1 cellular context compared by ENCODE assay signal in the genomic region with DNA sequence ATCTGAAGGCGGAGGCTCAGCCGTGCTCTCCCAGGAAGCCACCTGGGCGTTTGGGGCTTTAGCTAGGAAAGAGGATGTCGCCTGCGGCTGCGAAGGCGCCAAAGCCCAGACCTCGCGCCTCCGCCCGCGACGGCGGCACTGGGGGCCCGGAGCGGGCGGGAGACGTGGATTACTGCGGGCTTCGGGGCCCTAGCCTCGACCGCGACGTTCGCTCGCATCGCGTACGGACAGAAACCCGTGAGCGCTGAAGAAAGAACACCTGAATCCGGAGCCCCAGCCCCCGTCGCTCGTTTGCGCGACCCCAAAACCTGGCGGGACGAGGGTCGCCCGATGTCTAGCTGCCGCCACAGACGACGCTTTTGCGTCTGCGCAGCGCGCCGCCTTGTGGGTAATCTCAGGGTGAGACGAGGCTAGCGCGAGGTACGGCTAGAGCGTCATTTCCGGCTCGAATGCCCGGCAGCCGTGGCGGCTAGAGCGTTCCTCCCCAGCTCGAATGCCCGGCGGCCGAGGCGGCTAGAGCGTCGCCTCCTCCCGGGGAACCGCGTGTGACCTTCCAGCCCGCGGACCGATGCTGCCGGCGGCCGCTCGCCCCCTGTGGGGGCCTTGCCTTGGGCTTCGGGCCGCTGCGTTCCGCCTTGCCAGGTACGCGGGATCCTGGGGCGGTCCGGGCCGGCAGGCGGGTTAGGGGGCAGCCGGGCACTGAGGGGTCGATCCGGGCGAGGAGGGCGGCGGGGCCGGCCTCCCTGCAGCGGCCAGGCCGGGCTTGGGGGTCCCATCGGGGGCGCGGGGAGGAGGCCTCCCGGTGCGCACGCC.
TF ChIP-seq lines count a peak whose summit lies in the region.

A gene (plus strand): TSS at position 434 of the 813 bp plus-strand sequence. CDS start 135 bp downstream, at position 569.

TF ChIP-seq in HepG2, 621 proteins besides CTCF, POLR2A, EP300 and RAD21 (continued from another document and continues in another):
- peak; percentile 89 for TF ChIP-seq ZNF253 (CRISPR knock-in tag; IDR thresholded peaks at IDR 0.05; ENCODE audit: borderline replicate concordance)
- 0 out of 2 replicates have a peak, but pooled peaks have one; percentile 58 for TF ChIP-seq MED13 (CRISPR knock-in tag; IDR thresholded peaks at IDR 0.05)
- peak; percentile 87 for TF ChIP-seq JARID2 (CRISPR knock-in tag; IDR thresholded peaks at IDR 0.05; ENCODE audit: insufficient replicate concordance)
- TF ChIP-seq IKZF4 (CRISPR knock-in tag; IDR thresholded peaks at IDR 0.05; ENCODE audit: borderline replicate concordance, low read depth, not compliant biosample characterization) = no peak
- TF ChIP-seq ATRX (CRISPR knock-in tag; IDR thresholded peaks at IDR 0.05; ENCODE audit: borderline replicate concordance) = no peak
- TF ChIP-seq POLR2AphosphoS5 (IDR thresholded peaks at IDR 0.05; ENCODE audit: low read depth, low read length) = peak; percentile 94
- peak; percentile 87; the same call in 1 of the 2 replicates for TF ChIP-seq KLF12 (CRISPR knock-in tag; IDR thresholded peaks at IDR 0.05; ENCODE audit: borderline replicate concordance)
- TF ChIP-seq ZNF124 (CRISPR knock-in tag; IDR thresholded peaks at IDR 0.05) = no peak
- TF ChIP-seq FOXA3 (CRISPR knock-in tag; IDR thresholded peaks at IDR 0.05) = peak; percentile 79
- 0 out of 2 replicates have a peak, but pooled peaks have one; percentile 34 for TF ChIP-seq CEBPG (CRISPR knock-in tag; IDR thresholded peaks at IDR 0.05)
- TF ChIP-seq CREB1 (IDR thresholded peaks at IDR 0.05) = peak; percentile 91
- peak; percentile 95 for TF ChIP-seq CREB1 (CRISPR knock-in tag; IDR thresholded peaks at IDR 0.05)
- peak; percentile 86 for TF ChIP-seq PITX1 (CRISPR knock-in tag; IDR thresholded peaks at IDR 0.05)
- TF ChIP-seq, protein P1, sequence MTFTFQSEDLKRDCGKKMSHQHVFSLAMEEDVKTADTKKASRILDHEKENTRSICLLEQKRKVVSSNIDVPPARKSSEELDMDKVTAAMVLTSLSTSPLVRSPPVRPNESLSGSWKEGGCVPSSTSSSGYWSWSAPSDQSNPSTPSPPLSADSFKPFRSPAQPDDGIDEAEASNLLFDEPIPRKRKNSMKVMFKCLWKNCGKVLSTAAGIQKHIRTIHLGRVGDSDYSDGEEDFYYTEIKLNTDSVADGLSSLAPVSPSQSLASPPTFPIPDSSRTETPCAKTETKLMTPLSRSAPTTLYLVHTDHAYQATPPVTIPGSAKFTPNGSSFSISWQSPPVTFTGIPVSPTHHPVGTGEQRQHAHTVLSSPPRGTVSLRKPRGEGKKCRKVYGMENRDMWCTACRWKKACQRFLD (CRISPR knock-in tag; IDR thresholded peaks at IDR 0.05; ENCODE audit: borderline replicate concordance) = 0 out of 2 replicates have a peak, but pooled peaks have one; percentile 6
- peak; percentile 43; the same call in 1 of the 2 replicates for TF ChIP-seq HMG20A (CRISPR knock-in tag; IDR thresholded peaks at IDR 0.05; ENCODE audit: borderline replicate concordance)
- no peak for TF ChIP-seq RBAK (CRISPR knock-in tag; IDR thresholded peaks at IDR 0.05)
- TF ChIP-seq, protein P2, sequence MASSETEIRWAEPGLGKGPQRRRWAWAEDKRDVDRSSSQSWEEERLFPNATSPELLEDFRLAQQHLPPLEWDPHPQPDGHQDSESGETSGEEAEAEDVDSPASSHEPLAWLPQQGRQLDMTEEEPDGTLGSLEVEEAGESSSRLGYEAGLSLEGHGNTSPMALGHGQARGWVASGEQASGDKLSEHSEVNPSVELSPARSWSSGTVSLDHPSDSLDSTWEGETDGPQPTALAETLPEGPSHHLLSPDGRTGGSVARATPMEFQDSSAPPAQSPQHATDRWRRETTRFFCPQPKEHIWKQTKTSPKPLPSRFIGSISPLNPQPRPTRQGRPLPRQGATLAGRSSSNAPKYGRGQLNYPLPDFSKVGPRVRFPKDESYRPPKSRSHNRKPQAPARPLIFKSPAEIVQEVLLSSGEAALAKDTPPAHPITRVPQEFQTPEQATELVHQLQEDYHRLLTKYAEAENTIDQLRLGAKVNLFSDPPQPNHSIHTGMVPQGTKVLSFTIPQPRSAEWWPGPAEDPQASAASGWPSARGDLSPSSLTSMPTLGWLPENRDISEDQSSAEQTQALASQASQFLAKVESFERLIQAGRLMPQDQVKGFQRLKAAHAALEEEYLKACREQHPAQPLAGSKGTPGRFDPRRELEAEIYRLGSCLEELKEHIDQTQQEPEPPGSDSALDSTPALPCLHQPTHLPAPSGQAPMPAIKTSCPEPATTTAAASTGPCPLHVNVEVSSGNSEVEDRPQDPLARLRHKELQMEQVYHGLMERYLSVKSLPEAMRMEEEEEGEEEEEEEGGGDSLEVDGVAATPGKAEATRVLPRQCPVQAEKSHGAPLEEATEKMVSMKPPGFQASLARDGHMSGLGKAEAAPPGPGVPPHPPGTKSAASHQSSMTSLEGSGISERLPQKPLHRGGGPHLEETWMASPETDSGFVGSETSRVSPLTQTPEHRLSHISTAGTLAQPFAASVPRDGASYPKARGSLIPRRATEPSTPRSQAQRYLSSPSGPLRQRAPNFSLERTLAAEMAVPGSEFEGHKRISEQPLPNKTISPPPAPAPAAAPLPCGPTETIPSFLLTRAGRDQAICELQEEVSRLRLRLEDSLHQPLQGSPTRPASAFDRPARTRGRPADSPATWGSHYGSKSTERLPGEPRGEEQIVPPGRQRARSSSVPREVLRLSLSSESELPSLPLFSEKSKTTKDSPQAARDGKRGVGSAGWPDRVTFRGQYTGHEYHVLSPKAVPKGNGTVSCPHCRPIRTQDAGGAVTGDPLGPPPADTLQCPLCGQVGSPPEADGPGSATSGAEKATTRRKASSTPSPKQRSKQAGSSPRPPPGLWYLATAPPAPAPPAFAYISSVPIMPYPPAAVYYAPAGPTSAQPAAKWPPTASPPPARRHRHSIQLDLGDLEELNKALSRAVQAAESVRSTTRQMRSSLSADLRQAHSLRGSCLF (CRISPR knock-in tag; IDR thresholded peaks at IDR 0.05; ENCODE audit: borderline replicate concordance) = 0 out of 2 replicates have a peak, but pooled peaks have one; percentile 20
- TF ChIP-seq ZBTB21 (CRISPR knock-in tag; IDR thresholded peaks at IDR 0.05) = no peak
- TF ChIP-seq PRPF4 (IDR thresholded peaks at IDR 0.05; ENCODE audit: low read depth, low read length, poor library complexity, severe bottlenecking) = no peak
- TF ChIP-seq, protein P3, sequence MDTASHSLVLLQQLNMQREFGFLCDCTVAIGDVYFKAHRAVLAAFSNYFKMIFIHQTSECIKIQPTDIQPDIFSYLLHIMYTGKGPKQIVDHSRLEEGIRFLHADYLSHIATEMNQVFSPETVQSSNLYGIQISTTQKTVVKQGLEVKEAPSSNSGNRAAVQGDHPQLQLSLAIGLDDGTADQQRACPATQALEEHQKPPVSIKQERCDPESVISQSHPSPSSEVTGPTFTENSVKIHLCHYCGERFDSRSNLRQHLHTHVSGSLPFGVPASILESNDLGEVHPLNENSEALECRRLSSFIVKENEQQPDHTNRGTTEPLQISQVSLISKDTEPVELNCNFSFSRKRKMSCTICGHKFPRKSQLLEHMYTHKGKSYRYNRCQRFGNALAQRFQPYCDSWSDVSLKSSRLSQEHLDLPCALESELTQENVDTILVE (CRISPR knock-in tag; IDR thresholded peaks at IDR 0.05) = peak; percentile 99
- TF ChIP-seq RXRB (CRISPR knock-in tag; IDR thresholded peaks at IDR 0.05; ENCODE audit: borderline replicate concordance) = peak; percentile 82
- TF ChIP-seq ZNF30 (CRISPR knock-in tag; IDR thresholded peaks at IDR 0.05) = peak; percentile 72; the same call in 1 of the 2 replicates
- TF ChIP-seq KDM5A (IDR thresholded peaks at IDR 0.05; ENCODE audit: borderline replicate concordance, low read length) = peak; percentile 89
- TF ChIP-seq, protein P4, sequence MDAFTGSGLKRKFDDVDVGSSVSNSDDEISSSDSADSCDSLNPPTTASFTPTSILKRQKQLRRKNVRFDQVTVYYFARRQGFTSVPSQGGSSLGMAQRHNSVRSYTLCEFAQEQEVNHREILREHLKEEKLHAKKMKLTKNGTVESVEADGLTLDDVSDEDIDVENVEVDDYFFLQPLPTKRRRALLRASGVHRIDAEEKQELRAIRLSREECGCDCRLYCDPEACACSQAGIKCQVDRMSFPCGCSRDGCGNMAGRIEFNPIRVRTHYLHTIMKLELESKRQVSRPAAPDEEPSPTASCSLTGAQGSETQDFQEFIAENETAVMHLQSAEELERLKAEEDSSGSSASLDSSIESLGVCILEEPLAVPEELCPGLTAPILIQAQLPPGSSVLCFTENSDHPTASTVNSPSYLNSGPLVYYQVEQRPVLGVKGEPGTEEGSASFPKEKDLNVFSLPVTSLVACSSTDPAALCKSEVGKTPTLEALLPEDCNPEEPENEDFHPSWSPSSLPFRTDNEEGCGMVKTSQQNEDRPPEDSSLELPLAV (CRISPR knock-in tag; conservative IDR thresholded peaks at IDR 0.05; ENCODE audit: low read depth) = 0 out of 2 replicates have a peak, but pooled peaks have one; percentile 65
- TF ChIP-seq CENPX (CRISPR knock-in tag; IDR thresholded peaks at IDR 0.05) = no peak
- TF ChIP-seq, protein P5, sequence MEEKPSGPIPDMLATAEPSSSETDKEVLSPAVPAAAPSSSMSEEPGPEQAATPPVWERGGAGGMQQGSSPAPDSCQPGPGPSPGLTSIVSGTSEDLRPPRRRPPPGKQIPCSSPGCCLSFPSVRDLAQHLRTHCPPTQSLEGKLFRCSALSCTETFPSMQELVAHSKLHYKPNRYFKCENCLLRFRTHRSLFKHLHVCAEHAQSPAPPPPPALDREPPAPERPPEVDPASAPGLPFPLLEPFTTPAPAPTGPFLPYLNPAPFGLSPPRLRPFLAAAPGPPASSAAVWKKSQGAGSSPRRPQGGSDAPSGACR (CRISPR knock-in tag; IDR thresholded peaks at IDR 0.05) = peak; percentile 96
- peak; percentile 88; the same call in 1 of the 2 replicates for TF ChIP-seq ZNF274 (CRISPR knock-in tag; IDR thresholded peaks at IDR 0.05)
- peak; percentile 54; the same call in 1 of the 2 replicates for TF ChIP-seq SP5 (CRISPR knock-in tag; IDR thresholded peaks at IDR 0.05; ENCODE audit: borderline replicate concordance, low read depth)
- TF ChIP-seq ZNF138 (CRISPR knock-in tag; IDR thresholded peaks at IDR 0.05; ENCODE audit: low read depth) = peak; percentile 98; the same call in 1 of the 2 replicates
- TF ChIP-seq TCF7L2 (IDR thresholded peaks at IDR 0.05; ENCODE audit: low read depth, low read length) = no peak
- TF ChIP-seq ZNF383 (CRISPR knock-in tag; IDR thresholded peaks at IDR 0.05; ENCODE audit: borderline replicate concordance) = peak; percentile 97
- no peak for TF ChIP-seq ZNF3 (CRISPR knock-in tag; IDR thresholded peaks at IDR 0.05)
- TF ChIP-seq, protein P6, sequence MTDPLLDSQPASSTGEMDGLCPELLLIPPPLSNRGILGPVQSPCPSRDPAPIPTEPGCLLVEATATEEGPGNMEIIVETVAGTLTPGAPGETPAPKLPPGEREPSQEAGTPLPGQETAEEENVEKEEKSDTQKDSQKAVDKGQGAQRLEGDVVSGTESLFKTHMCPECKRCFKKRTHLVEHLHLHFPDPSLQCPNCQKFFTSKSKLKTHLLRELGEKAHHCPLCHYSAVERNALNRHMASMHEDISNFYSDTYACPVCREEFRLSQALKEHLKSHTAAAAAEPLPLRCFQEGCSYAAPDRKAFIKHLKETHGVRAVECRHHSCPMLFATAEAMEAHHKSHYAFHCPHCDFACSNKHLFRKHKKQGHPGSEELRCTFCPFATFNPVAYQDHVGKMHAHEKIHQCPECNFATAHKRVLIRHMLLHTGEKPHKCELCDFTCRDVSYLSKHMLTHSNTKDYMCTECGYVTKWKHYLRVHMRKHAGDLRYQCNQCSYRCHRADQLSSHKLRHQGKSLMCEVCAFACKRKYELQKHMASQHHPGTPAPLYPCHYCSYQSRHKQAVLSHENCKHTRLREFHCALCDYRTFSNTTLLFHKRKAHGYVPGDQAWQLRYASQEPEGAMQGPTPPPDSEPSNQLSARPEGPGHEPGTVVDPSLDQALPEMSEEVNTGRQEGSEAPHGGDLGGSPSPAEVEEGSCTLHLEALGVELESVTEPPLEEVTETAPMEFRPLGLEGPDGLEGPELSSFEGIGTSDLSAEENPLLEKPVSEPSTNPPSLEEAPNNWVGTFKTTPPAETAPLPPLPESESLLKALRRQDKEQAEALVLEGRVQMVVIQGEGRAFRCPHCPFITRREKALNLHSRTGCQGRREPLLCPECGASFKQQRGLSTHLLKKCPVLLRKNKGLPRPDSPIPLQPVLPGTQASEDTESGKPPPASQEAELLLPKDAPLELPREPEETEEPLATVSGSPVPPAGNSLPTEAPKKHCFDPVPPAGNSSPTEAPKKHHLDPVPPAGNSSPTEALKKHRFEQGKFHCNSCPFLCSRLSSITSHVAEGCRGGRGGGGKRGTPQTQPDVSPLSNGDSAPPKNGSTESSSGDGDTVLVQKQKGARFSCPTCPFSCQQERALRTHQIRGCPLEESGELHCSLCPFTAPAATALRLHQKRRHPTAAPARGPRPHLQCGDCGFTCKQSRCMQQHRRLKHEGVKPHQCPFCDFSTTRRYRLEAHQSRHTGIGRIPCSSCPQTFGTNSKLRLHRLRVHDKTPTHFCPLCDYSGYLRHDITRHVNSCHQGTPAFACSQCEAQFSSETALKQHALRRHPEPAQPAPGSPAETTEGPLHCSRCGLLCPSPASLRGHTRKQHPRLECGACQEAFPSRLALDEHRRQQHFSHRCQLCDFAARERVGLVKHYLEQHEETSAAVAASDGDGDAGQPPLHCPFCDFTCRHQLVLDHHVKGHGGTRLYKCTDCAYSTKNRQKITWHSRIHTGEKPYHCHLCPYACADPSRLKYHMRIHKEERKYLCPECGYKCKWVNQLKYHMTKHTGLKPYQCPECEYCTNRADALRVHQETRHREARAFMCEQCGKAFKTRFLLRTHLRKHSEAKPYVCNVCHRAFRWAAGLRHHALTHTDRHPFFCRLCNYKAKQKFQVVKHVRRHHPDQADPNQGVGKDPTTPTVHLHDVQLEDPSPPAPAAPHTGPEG (CRISPR knock-in tag; IDR thresholded peaks at IDR 0.05) = peak; percentile 87
- TF ChIP-seq, protein P7, sequence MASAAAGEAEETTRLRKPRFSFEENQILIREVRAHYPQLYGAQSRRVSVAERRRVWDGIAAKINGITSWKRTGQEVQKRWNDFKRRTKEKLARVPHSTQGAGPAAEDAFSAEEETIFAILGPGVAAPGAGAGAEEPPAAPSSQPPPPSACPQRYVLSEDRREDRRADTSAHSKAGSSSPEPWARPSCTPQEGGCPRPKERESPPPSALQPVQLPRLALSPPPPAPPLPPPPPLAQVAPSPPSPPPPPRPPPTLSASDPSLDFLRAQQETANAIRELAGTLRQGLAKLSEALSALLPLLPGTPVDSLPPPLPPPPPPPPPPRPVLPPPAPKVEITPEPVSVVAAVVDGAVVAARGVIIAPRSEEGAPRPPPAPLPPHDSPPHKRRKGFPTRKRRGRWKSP (CRISPR knock-in tag; IDR thresholded peaks at IDR 0.05) = peak; percentile 81
- TF ChIP-seq U2AF1 (optimal IDR thresholded peaks at IDR 0.05; ENCODE audit: low read depth, low read length) = peak; percentile 94
- TF ChIP-seq FOXK1 (CRISPR knock-in tag; IDR thresholded peaks at IDR 0.05; ENCODE audit: borderline replicate concordance, low read depth) = peak; percentile 96
- no peak for TF ChIP-seq SSRP1 (CRISPR knock-in tag; IDR thresholded peaks at IDR 0.05)
- peak; percentile 46; the same call in 1 of the 2 replicates for TF ChIP-seq ZNF432 (CRISPR knock-in tag; IDR thresholded peaks at IDR 0.05; ENCODE audit: borderline replicate concordance)
- TF ChIP-seq HNRNPL (IDR thresholded peaks at IDR 0.05; ENCODE audit: low read depth, low read length) = 0 out of 2 replicates have a peak, but pooled peaks have one; percentile 48
- TF ChIP-seq EEA1 (CRISPR knock-in tag; IDR thresholded peaks at IDR 0.05; ENCODE audit: borderline replicate concordance) = no peak; the same call in 1 of the 2 replicates
- no peak for TF ChIP-seq PLRG1 (conservative IDR thresholded peaks at IDR 0.05)
- TF ChIP-seq RARA (CRISPR knock-in tag; IDR thresholded peaks at IDR 0.05) = peak; percentile 62
- TF ChIP-seq POLR2AphosphoS2 (IDR thresholded peaks at IDR 0.05; ENCODE audit: low read depth, low read length) = no peak
